2 cellular contexts compared by ENCODE assay signal in the genomic region with DNA sequence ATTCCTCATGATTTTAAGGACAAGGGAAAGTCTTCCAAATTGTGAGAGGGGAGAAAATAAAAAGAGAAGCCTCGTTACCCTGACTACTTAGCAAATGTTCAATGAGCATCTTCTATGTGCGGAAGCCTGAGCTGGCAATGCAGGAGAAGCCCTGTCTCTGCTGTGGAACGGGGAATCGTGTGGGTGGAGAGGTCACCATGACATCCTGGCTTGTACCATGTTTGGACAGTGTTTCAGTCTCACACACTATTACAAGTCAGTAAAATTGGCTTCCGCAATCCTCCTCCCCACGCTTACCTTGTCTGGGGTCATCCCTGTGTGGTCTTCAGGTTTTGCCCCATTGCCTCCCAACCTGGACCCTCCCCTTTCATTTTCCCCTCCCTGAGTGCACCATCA.
TF ChIP-seq lines count a peak whose summit lies in the region.

No MANE protein-coding gene starts in this region.

TF ChIP-seq in GM23338, 12 proteins besides CTCF, POLR2A, EP300 and RAD21:
- TF ChIP-seq POLR2AphosphoS5 (IDR thresholded peaks at IDR 0.05; ENCODE audit: low read depth): no peak
- no peak for TF ChIP-seq CREB1 (CRISPR knock-in tag; IDR thresholded peaks at IDR 0.05; ENCODE audit: low read depth)
- TF ChIP-seq ETS1 (IDR thresholded peaks at IDR 0.05): no peak
- no peak for TF ChIP-seq ZNF114 (CRISPR knock-in tag; IDR thresholded peaks at IDR 0.05)
TF ChIP-seq in GM23338: peak in this region for 0.

TF ChIP-seq in H1, 55 proteins besides CTCF, POLR2A, EP300 and RAD21:
- TF ChIP-seq ATF2 (IDR thresholded peaks at IDR 0.05; ENCODE audit: low read length): no peak
- no peak for TF ChIP-seq TAF1 (IDR thresholded peaks at IDR 0.05; ENCODE audit: low read depth, low read length)
